In genomic region chr9:2506310-2506709, GRCh38 we compare ENCODE assay signal across 22 cellular contexts.
"Had no signal": no experiment of that assay in that cellular context is flagged by ENCODE, and none has a peak within 500 bp of the region (broad histone marks: within the 10 kb centered on the region; RNA-seq: fewer than 3 reads in every experiment).

No MANE protein-coding gene starts in this region.

- H3K4me1 ChIP-seq: ascending aorta, pancreas, psoas muscle, spleen had no signal

- H3K27me3 ChIP-seq: ascending aorta, cardiac muscle cell, esophagus muscularis mucosa, pancreas, spleen had no signal

- H3K9me3 ChIP-seq: ascending aorta, esophagus muscularis mucosa, pancreas, psoas muscle, spleen had no signal

- ATAC-seq: psoas muscle had no signal

- H3K27ac ChIP-seq: ascending aorta, cardiac muscle cell, esophagus muscularis mucosa, pancreas, psoas muscle, spleen had no signal

- H3K4me3 ChIP-seq: ascending aorta, cardiac muscle cell, esophagus muscularis mucosa, pancreas, psoas muscle, spleen had no signal

- DNase-seq: activated CD4-positive, alpha-beta memory T cell treated with anti-CD3 and anti-CD28 coated beads for 36 hours; activated CD4-positive, alpha-beta T cell treated with anti-CD3 and anti-CD28 coated beads, Interleukin-2, amount 10 ng/mL, durations not matched to agents 24 days and 14 days; activated CD4-positive, CD25-positive, alpha-beta regulatory T cell treated with anti-CD3 and anti-CD28 coated beads, Interleukin-2, amount 50 U/mL, for 72 hours; activated CD8-positive, alpha-beta memory T cell treated with anti-CD3 and anti-CD28 coated beads, Interleukin-2, amount 50 U/mL, for 4 hours; activated gamma-delta T cell; activated naive CD4-positive, alpha-beta T cell treated with anti-CD3 and anti-CD28 coated beads, Interleukin-2, amount 10 ng/mL, durations not matched to agents 7 days and 5 days; activated naive CD8-positive, alpha-beta T cell treated with anti-CD3 and anti-CD28 coated beads, Interleukin-2, amount 10 ng/mL, durations not matched to agents 7 days and 5 days; activated T-cell treated with anti-CD3 and anti-CD28 coated beads, Interleukin-2, amount 50 U/mL, for 1 hour; endodermal cell; foreskin melanocyte; mammary epithelial cell; naive B cell; nucleus accumbens; pancreas; psoas muscle; spleen; stimulated activated naive CD4-positive, alpha-beta T cell; T-helper 2 cell; trophoblast cell had no signal

- H3K36me3 ChIP-seq: ascending aorta, cardiac muscle cell, esophagus muscularis mucosa, pancreas, spleen had no signal
